8 cellular contexts compared by ENCODE assay signal in the genomic region with DNA sequence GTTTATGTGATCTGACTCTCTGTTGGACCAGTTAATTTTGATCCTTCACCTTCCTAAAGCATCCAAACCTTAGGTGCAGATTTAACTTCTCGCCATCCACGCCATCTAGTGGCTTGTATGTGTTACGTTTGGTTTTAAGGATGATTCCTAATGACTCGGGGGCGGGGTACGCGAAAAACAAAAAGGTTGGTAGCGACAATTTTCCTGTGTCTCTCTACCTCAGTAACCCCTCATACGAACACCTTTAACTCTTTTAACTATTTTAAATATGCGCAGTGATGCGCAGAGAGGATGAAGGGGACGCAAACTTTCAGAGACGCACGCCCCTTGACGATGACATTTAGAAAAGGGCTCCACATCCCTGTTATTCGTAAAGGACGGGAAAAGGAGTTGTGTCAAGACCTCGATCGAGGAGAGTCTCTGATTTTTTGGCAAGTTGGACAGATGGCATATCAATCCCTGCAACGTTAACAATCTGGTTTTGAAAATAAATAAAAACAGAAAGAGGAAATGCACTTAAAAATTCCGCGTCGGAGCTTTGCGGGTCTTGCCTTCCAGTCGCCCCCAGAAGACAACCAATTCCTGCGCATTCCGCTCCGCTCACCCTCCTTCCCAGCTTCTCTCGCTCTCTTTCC.
DNase-seq lines count a peak whose midpoint lies in the region; ATAC-seq lines count a peak whose summit lies in the region.

No MANE protein-coding gene starts in this region.

- DNase-seq in DMS114 treated with DMSO at 0.1 percent for 48 hours (lab: John Stamatoyannopoulos, UW; ENCODE audit: unreplicated experiment) (peak; percentile 31), NCI-H510A treated with DMSO at 0.1 percent for 48 hours (lab: John Stamatoyannopoulos, UW) (peak; percentile 53), brain pericyte (ENCODE audit: low read depth, low spot score) (peak; percentile 27), iPS-NIHi7 (ENCODE audit: extremely low spot score) (peak; percentile 72)
- no peak for DNase-seq in stimulated activated naive B cell treated with anti-CD40 and anti-IgM and Interleukin-4, amounts not matched to agents 10 μg/mL and 1 μg/mL and 100 μg/mL, for 72 hours
- no peak for DNase-seq in activated CD4-positive, alpha-beta T cell treated with anti-CD3 and anti-CD28 coated beads, Interleukin-2, amount 50 U/mL, for 4 hours

- peaks cover 0 to 4% of the 10 kb centered on the region in 2 donors for H3K9me3 Mint-ChIP-seq in stimulated activated naive B cell treated with anti-CD40 and anti-IgM and Interleukin-4, amounts not matched to agents 10 μg/mL and 1 μg/mL and 100 μg/mL, for 72 hours

- peak overlapping the region; percentile 49 to 53 for H3K4me3 Mint-ChIP-seq in stimulated activated naive B cell treated with anti-CD40 and anti-IgM and Interleukin-4, amounts not matched to agents 10 μg/mL and 1 μg/mL and 100 μg/mL, for 72 hours

- H3K27me3 Mint-ChIP-seq in stimulated activated naive B cell treated with anti-CD40 and anti-IgM and Interleukin-4, amounts not matched to agents 10 μg/mL and 1 μg/mL and 100 μg/mL, for 72 hours = peaks cover 36 to 37% of the 10 kb centered on the region in 2 donors

- ATAC-seq in GM19328 (IDR thresholded peaks at IDR 0.05; ENCODE audit: unreplicated experiment) (peak; percentile 49), HG03442 (IDR thresholded peaks at IDR 0.05; ENCODE audit: unreplicated experiment) (peak; percentile 54)
- ATAC-seq in stimulated activated naive B cell treated with anti-CD40 and anti-IgM and Interleukin-4, amounts not matched to agents 10 μg/mL and 1 μg/mL and 100 μg/mL, for 72 hours (replicated peaks) = peak; percentile 51 to 55

- peaks cover 0 to 2% of the 10 kb centered on the region in 2 donors for H3K36me3 Mint-ChIP-seq in stimulated activated naive B cell treated with anti-CD40 and anti-IgM and Interleukin-4, amounts not matched to agents 10 μg/mL and 1 μg/mL and 100 μg/mL, for 72 hours

- H3K4me1 Mint-ChIP-seq in stimulated activated naive B cell treated with anti-CD40 and anti-IgM and Interleukin-4, amounts not matched to agents 10 μg/mL and 1 μg/mL and 100 μg/mL, for 72 hours = peaks cover 7 to 16% of the 10 kb centered on the region in 2 donors

- peak overlapping the region; percentile 42 for H3K27ac Mint-ChIP-seq in stimulated activated naive B cell treated with anti-CD40 and anti-IgM and Interleukin-4, amounts not matched to agents 10 μg/mL and 1 μg/mL and 100 μg/mL, for 72 hours

Comparison
In these comparisons a context has a peak if more than half of its experiments do, and no peak if none do; other contexts are left out.
1. DNase-seq: peak in DMS114 treated with DMSO at 0.1 percent for 48 hours (single experiment), NCI-H510A treated with DMSO at 0.1 percent for 48 hours (single experiment), brain pericyte (single experiment) and iPS-NIHi7 (single experiment); none in stimulated activated naive B cell treated with anti-CD40 and anti-IgM and Interleukin-4, amounts not matched to agents 10 μg/mL and 1 μg/mL and 100 μg/mL, for 72 hours (single experiment) and activated CD4-positive, alpha-beta T cell treated with anti-CD3 and anti-CD28 coated beads, Interleukin-2, amount 50 U/mL, for 4 hours (0 of 2).
2. Peak in every context shown above with its lines, with median percentiles within 50 percentile points of each other: ATAC-seq.